In the genomic region with DNA sequence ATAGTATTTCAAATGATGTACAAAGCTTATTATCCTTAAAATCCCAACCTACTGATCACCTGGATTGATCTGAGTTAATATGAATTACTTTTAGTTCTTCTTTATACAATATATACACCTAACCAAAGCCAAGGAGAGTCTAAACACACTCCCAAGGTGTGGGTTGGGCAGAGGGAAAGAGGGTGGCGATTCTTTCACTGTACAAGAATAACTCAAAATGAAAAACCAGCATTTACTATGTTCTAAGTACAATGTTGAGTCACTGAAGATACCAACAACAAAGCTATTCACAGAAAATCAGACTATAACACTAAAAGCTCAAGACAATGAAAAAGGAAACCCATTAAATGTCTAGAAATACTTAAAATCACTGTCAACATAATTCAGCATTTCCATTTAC, we compare ENCODE assay signal across 21 cellular contexts. TPM values are rescaled to one million over a fixed set of nuclear protein-coding genes. Genes with fewer than 3 reads are reported as not detected.
DNase-seq lines count a peak whose midpoint lies in the region; ATAC-seq lines count a peak whose summit lies in the region.
"Had no signal": no experiment of that assay in that cellular context is flagged by ENCODE, and none has a peak within 500 bp of the region (broad histone marks: within the 10 kb centered on the region; RNA-seq: fewer than 3 reads in every experiment).

No MANE protein-coding gene starts in this region.

- CTCF ChIA-PET in activated CD4-positive, alpha-beta memory T cell treated with anti-CD3 and anti-CD28 coated beads for 36 hours (lab: Charles Lee) = no interaction called here
- CTCF ChIA-PET in activated CD4-positive, alpha-beta memory T cell treated with anti-CD3 and anti-CD28 coated beads, Interleukin-2, amount 10 ng/mL, durations not matched to agents 7 days and 5 days (lab: Charles Lee) = interaction anchor here (1.7 kb wide), 1 partner anchor 11 kb away, joined by 5 read pairs; no protein-coding TSS in a partner anchor

- intact Hi-C loops in activated CD4-positive, alpha-beta memory T cell treated with anti-CD3 and anti-CD28 coated beads for 36 hours (cut with micrococcal nuclease) = no loop called here

- peaks cover 36% of the 10 kb centered on the region for H3K4me1 Mint-ChIP-seq in activated CD4-positive, alpha-beta memory T cell treated with anti-CD3 and anti-CD28 coated beads for 36 hours (ENCODE audit: low read depth)
- peaks cover 11% of the 10 kb centered on the region for H3K4me1 Mint-ChIP-seq in activated CD4-positive, alpha-beta memory T cell treated with anti-CD3 and anti-CD28 coated beads, Interleukin-2, amount 10 ng/mL, durations not matched to agents 7 days and 5 days
- H3K4me1 Mint-ChIP-seq in stimulated activated effector memory CD8-positive, alpha-beta T cell treated with anti-CD3 and anti-CD28 coated beads, Interleukin-12 subunit alpha, Interleukin-12 subunit beta, amount 100 ng/mL, for 72 hours = peaks cover 33% of the 10 kb centered on the region

- POLR2A ChIA-PET in activated CD4-positive, alpha-beta memory T cell treated with anti-CD3 and anti-CD28 coated beads for 36 hours (lab: Charles Lee) = interaction anchor here (0.6 to 2.0 kb wide), 2 partner anchors 11 to 20 kb away, joined by 3 to 7 read pairs; no protein-coding TSS in a partner anchor
- POLR2A ChIA-PET in activated CD4-positive, alpha-beta memory T cell treated with anti-CD3 and anti-CD28 coated beads, Interleukin-2, amount 10 ng/mL, durations not matched to agents 7 days and 5 days (lab: Charles Lee) = interaction anchor here (1.8 kb wide), 1 partner anchor 9 kb away, joined by 5 read pairs; no protein-coding TSS in a partner anchor

- no peak overlapping the region for H3K4me3 Mint-ChIP-seq in activated CD4-positive, alpha-beta memory T cell treated with anti-CD3 and anti-CD28 coated beads for 36 hours
- H3K4me3 Mint-ChIP-seq in activated CD4-positive, alpha-beta memory T cell treated with anti-CD3 and anti-CD28 coated beads, Interleukin-2, amount 10 ng/mL, durations not matched to agents 7 days and 5 days = no peak overlapping the region
- H3K4me3 Mint-ChIP-seq in stimulated activated effector memory CD8-positive, alpha-beta T cell treated with anti-CD3 and anti-CD28 coated beads, Interleukin-12 subunit alpha, Interleukin-12 subunit beta, amount 100 ng/mL, for 72 hours = no peak overlapping the region
- H3K4me3 Mint-ChIP-seq: CD14-positive monocyte; CD4-positive, alpha-beta T cell; CD8-positive, alpha-beta memory T cell had no signal

- peaks cover 26% of the 10 kb centered on the region for H3K36me3 Mint-ChIP-seq in activated CD4-positive, alpha-beta memory T cell treated with anti-CD3 and anti-CD28 coated beads for 36 hours
- peaks cover 27% of the 10 kb centered on the region for H3K36me3 Mint-ChIP-seq in activated CD4-positive, alpha-beta memory T cell treated with anti-CD3 and anti-CD28 coated beads, Interleukin-2, amount 10 ng/mL, durations not matched to agents 7 days and 5 days (ENCODE audit: low read depth)
- peaks cover 68% of the 10 kb centered on the region for H3K36me3 Mint-ChIP-seq in stimulated activated effector memory CD8-positive, alpha-beta T cell treated with anti-CD3 and anti-CD28 coated beads, Interleukin-12 subunit alpha, Interleukin-12 subunit beta, amount 100 ng/mL, for 72 hours

- ATAC-seq in HG02610 (IDR thresholded peaks at IDR 0.05; ENCODE audit: unreplicated experiment) = peak; percentile 44
- peak; percentile 79 for ATAC-seq in stimulated activated effector memory CD8-positive, alpha-beta T cell treated with anti-CD3 and anti-CD28 coated beads, Interleukin-12 subunit alpha, Interleukin-12 subunit beta, amount 100 ng/mL, for 72 hours
- ATAC-seq: A549 had no signal

- DNase-seq in activated CD4-positive, alpha-beta memory T cell treated with anti-CD3 and anti-CD28 coated beads for 36 hours = peak; percentile 17
- DNase-seq in activated CD4-positive, alpha-beta memory T cell treated with anti-CD3 and anti-CD28 coated beads, Interleukin-2, amount 10 ng/mL, durations not matched to agents 7 days and 5 days = no peak
- DNase-seq in dermis blood vessel endothelial cell (peak; percentile 19), RKO (ENCODE audit: low spot score) (no peak), DMS53 treated with DMSO at 0.1 percent for 48 hours (lab: John Stamatoyannopoulos, UW; ENCODE audit: unreplicated experiment) (no peak)
- DNase-seq in stimulated activated effector memory CD8-positive, alpha-beta T cell treated with anti-CD3 and anti-CD28 coated beads, Interleukin-12 subunit alpha, Interleukin-12 subunit beta, amount 100 ng/mL, for 72 hours (ENCODE audit: low spot score in 2 of 2) = no peak
- DNase-seq: 8988T; ACHN; AML-193; BE2C; CD4-positive, alpha-beta T cell; CD8-positive, alpha-beta memory T cell; DMS 273 treated with DMSO at 0.1 percent for 48 hours; DMS79 treated with DMSO at 0.1 percent for 48 hours; GF-D8; GM23248; H7; HCEC 1CT had no signal

- no peaks in the 10 kb centered on the region for H3K9me3 Mint-ChIP-seq in activated CD4-positive, alpha-beta memory T cell treated with anti-CD3 and anti-CD28 coated beads for 36 hours
- peaks cover 4% of the 10 kb centered on the region for H3K9me3 Mint-ChIP-seq in activated CD4-positive, alpha-beta memory T cell treated with anti-CD3 and anti-CD28 coated beads, Interleukin-2, amount 10 ng/mL, durations not matched to agents 7 days and 5 days
- peaks cover 3% of the 10 kb centered on the region for H3K9me3 Mint-ChIP-seq in stimulated activated effector memory CD8-positive, alpha-beta T cell treated with anti-CD3 and anti-CD28 coated beads, Interleukin-12 subunit alpha, Interleukin-12 subunit beta, amount 100 ng/mL, for 72 hours
- H3K9me3 Mint-ChIP-seq: CD8-positive, alpha-beta memory T cell had no signal

- no peak overlapping the region for H3K27ac Mint-ChIP-seq in activated CD4-positive, alpha-beta memory T cell treated with anti-CD3 and anti-CD28 coated beads for 36 hours
- no peak overlapping the region for H3K27ac Mint-ChIP-seq in activated CD4-positive, alpha-beta memory T cell treated with anti-CD3 and anti-CD28 coated beads, Interleukin-2, amount 10 ng/mL, durations not matched to agents 7 days and 5 days
- H3K27ac Mint-ChIP-seq in stimulated activated effector memory CD8-positive, alpha-beta T cell treated with anti-CD3 and anti-CD28 coated beads, Interleukin-12 subunit alpha, Interleukin-12 subunit beta, amount 100 ng/mL, for 72 hours = no peak overlapping the region
- H3K27ac Mint-ChIP-seq: CD4-positive, alpha-beta T cell had no signal

- H3K27me3 Mint-ChIP-seq in activated CD4-positive, alpha-beta memory T cell treated with anti-CD3 and anti-CD28 coated beads for 36 hours = no peaks in the 10 kb centered on the region
- no peaks in the 10 kb centered on the region for H3K27me3 Mint-ChIP-seq in activated CD4-positive, alpha-beta memory T cell treated with anti-CD3 and anti-CD28 coated beads, Interleukin-2, amount 10 ng/mL, durations not matched to agents 7 days and 5 days
- H3K27me3 Mint-ChIP-seq: CD4-positive, alpha-beta T cell; CD8-positive, alpha-beta memory T cell had no signal

RNA-seq across cellular contexts. Expression of a gene that starts 46.6 kb away (rescaled TPM):
- total RNA-seq in activated CD4-positive, alpha-beta memory T cell treated with anti-CD3 and anti-CD28 coated beads for 36 hours = 10 to 100 TPM; 43.2 to 44.7 TPM
- 10 to 100 TPM; 45.8 to 46.6 TPM for total RNA-seq in activated CD4-positive, alpha-beta memory T cell treated with anti-CD3 and anti-CD28 coated beads, Interleukin-2, amount 10 ng/mL, durations not matched to agents 7 days and 5 days
- total RNA-seq in dermis blood vessel endothelial cell = 56.0 and 90.3 TPM in 2 replicates

Comparison
In these comparisons a context has a peak if more than half of its experiments do, and no peak if none do; other contexts are left out.
1. DNase-seq: peak in activated CD4-positive, alpha-beta memory T cell treated with anti-CD3 and anti-CD28 coated beads for 36 hours (single experiment) and dermis blood vessel endothelial cell (single experiment); none in activated CD4-positive, alpha-beta memory T cell treated with anti-CD3 and anti-CD28 coated beads, Interleukin-2, amount 10 ng/mL, durations not matched to agents 7 days and 5 days (single experiment), stimulated activated effector memory CD8-positive, alpha-beta T cell treated with anti-CD3 and anti-CD28 coated beads, Interleukin-12 subunit alpha, Interleukin-12 subunit beta, amount 100 ng/mL, for 72 hours (0 of 2), RKO (single experiment) and DMS53 treated with DMSO at 0.1 percent for 48 hours (single experiment).